In the genomic region with DNA sequence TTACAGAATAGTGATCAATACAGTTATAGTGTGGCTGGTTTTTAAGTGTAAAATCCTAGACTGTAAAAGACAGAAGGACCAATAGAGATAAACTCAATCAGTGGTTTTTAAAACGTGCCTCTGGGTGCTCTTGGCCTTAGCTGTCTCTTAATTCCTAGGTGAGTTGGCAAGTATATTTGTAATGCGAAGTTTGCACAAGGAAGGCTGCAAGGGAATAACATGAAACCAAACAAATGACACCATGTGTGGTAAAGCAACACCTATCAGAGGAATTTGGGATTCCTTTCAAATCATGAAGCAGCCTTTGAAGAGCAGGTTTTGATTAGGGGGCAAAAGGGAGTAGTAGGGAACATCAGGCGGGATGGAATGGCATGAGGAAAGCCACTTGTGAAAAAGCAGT, we compare ENCODE assay signal across 25 cellular contexts.
"Had no signal": no experiment of that assay in that cellular context is flagged by ENCODE, and none has a peak within 500 bp of the region (broad histone marks: within the 10 kb centered on the region; RNA-seq: fewer than 3 reads in every experiment).

No MANE protein-coding gene starts in this region.

- DNase-seq: head of caudate nucleus; hippocampal formation; kidney; left ventricle myocardium superior; lower lobe of right lung; mammary epithelial cell; mesenchymal stem cell; naive thymus-derived CD8-positive, alpha-beta T cell; nucleus accumbens; pancreas; posterior cingulate gyrus; stimulated activated CD4-positive, alpha-beta T cell treated with anti-CD3 and anti-CD28 coated beads, Interleukin-12 subunit alpha, Interleukin-12 subunit beta, amount 100 ng/mL, for 4 hours; stimulated activated CD4-positive, alpha-beta T cell treated with anti-CD3 and anti-CD28 coated beads, Interleukin-15, amount 100 ng/mL, for 24 hours; stimulated activated CD4-positive, alpha-beta T cell treated with anti-CD3 and anti-CD28 coated beads, Interleukin-2, amount 100 ng/mL, for 24 hours; stimulated activated CD4-positive, alpha-beta T cell treated with anti-CD3 and anti-CD28 coated beads, Interleukin-4, amount 100 ng/mL, for 1 hour; stimulated activated naive CD4-positive, alpha-beta T cell; tibial artery; trophoblast cell had no signal

- H3K27ac ChIP-seq: lower lobe of right lung, pancreas, prostate gland, skin epidermis, suprapubic skin, thoracic aorta, tibial artery, vagina had no signal

- H3K36me3 ChIP-seq: lower lobe of right lung, pancreas, prostate gland, suprapubic skin, thoracic aorta, tibial artery, vagina had no signal

- ATAC-seq: left ventricle myocardium superior; lower lobe of right lung; naive thymus-derived CD8-positive, alpha-beta T cell; pancreas; sciatic nerve; stimulated activated effector memory CD8-positive, alpha-beta T cell treated with anti-CD3 and anti-CD28 coated beads, Interleukin-12 subunit alpha, Interleukin-12 subunit beta, amount 100 ng/mL, for 72 hours had no signal

- H3K4me3 ChIP-seq: lower lobe of right lung, pancreas, prostate gland, skin epidermis, suprapubic skin, thoracic aorta, tibial artery, vagina had no signal

- H3K27me3 ChIP-seq: pancreas, suprapubic skin, tibial artery, vagina had no signal

- H3K9me3 ChIP-seq: pancreas, prostate gland, suprapubic skin, thoracic aorta, vagina had no signal

- H3K4me1 ChIP-seq: lower lobe of right lung, pancreas, prostate gland, suprapubic skin, tibial artery, vagina had no signal

- FAIRE-seq: kidney, pancreas had no signal
